In genomic region chr19:11444059-11444458, GRCh38 we compare ENCODE assay signal across 39 cellular contexts. TPM values are rescaled to one million over a fixed set of nuclear protein-coding genes. Genes with fewer than 3 reads are reported as not detected.
DNase-seq lines count a peak whose midpoint lies in the region; ATAC-seq and TF ChIP-seq lines count a peak whose summit lies in the region.
"Had no signal": no experiment of that assay in that cellular context is flagged by ENCODE, and none has a peak within 500 bp of the region (broad histone marks: within the 10 kb centered on the region; RNA-seq: fewer than 3 reads in every experiment).

No MANE protein-coding gene starts in this region.

- H3K4me3 Mint-ChIP-seq in GM23338 (no peak overlapping the region), WTC11 (no peak overlapping the region), immature natural killer cell (no peak overlapping the region)
- H3K4me3 Mint-ChIP-seq: activated CD4-positive, alpha-beta T cell treated with anti-CD3 and anti-CD28 coated beads for 36 hours; dendritic cell treated with granulocyte-macrophage colony-stimulating factor and Interleukin-4, amounts not matched to agents 40 ng/mL and 50 ng/mL, for 4 days; natural killer cell had no signal

- TF ChIP-seq CTCF in GM23338 (conservative IDR thresholded peaks at IDR 0.05; ENCODE audit: low read depth in 2 of 2) (no peak), WTC11 (IDR thresholded peaks at IDR 0.05) (no peak), dorsolateral prefrontal cortex (IDR thresholded peaks at IDR 0.05 in 54 of 56, conservative IDR thresholded peaks at IDR 0.05 in 2 of 56; ENCODE audit: low read depth in 1 of 56, partially characterized antibody in 56 of 56) (no peak)

- H3K36me3 ChIP-seq in GM23338 (ENCODE audit: insufficient read depth), result peaks cover 22% of the 10 kb centered on the region
- H3K36me3 ChIP-seq in skeletal muscle tissue (ENCODE audit: control insufficient read depth in 3 of 3, insufficient read depth in 3 of 3, low read length in 3 of 3), result peaks cover 33 to 48% (median 36%) of the 10 kb centered on the region in 3 donors
- H3K36me3 ChIP-seq in Karpas-422 (ENCODE audit: insufficient read depth, low read length), result peaks cover 12% of the 10 kb centered on the region

- no peak overlapping the region for H3K4me3 ChIP-seq in GM23338
- no peak overlapping the region for H3K4me3 ChIP-seq in dorsolateral prefrontal cortex
- no peak overlapping the region for H3K4me3 ChIP-seq in skeletal muscle tissue (ENCODE audit: low read length in 3 of 3)
- no peak overlapping the region for H3K4me3 ChIP-seq in Karpas-422 (ENCODE audit: low read length)
- H3K4me3 ChIP-seq: cardiac muscle cell, esophagus squamous epithelium, hepatocyte, mucosa of descending colon, thoracic aorta had no signal

- peak overlapping the region; percentile 59; the same call in 1 of the 2 replicates for H3K27ac Mint-ChIP-seq in GM23338
- H3K27ac Mint-ChIP-seq in WTC11, result peak overlapping the region; percentile 53; the same call in 1 of the 2 replicates
- no peak overlapping the region for H3K27ac Mint-ChIP-seq in immature natural killer cell
- H3K27ac Mint-ChIP-seq: activated CD4-positive, alpha-beta T cell treated with anti-CD3 and anti-CD28 coated beads for 36 hours; dendritic cell treated with granulocyte-macrophage colony-stimulating factor and Interleukin-4, amounts not matched to agents 40 ng/mL and 50 ng/mL, for 4 days had no signal

- H2AFZ ChIP-seq in GM23338 (no peak overlapping the region), Karpas-422 (ENCODE audit: low read length) (no peak overlapping the region)
- H2AFZ ChIP-seq: hepatocyte had no signal

- DNase-seq in GM23338 (ENCODE audit: low spot score) (no peak), WTC11 (ENCODE audit: low spot score) (no peak), dorsolateral prefrontal cortex (no peak), Karpas-422 (no peak), glomerular visceral epithelial cell (ENCODE audit: extremely low spot score) (no peak), immature natural killer cell (no peak)
- DNase-seq: ACHN; activated CD4-positive, alpha-beta T cell treated with anti-CD3 and anti-CD28 coated beads for 36 hours; activated CD8-positive, alpha-beta memory T cell treated with anti-CD3 and anti-CD28 coated beads for 24 hours; activated T-cell treated with anti-CD3 and anti-CD28 coated beads for 4 hours; aorta; BE2C; DMS 273 treated with DMSO at 0.1 percent for 48 hours; esophagus squamous epithelium; foreskin melanocyte; HCEC 1CT; Kasumi-1; left cardiac atrium; mucosa of descending colon; MV-4-11; natural killer cell; NCI-H1436; NCI-H2081 treated with DMSO at 0.1 percent for 48 hours; NCI-H2227 treated with DMSO at 0.1 percent for 48 hours; NCI-H526; NK-92 treated with Interleukin-12 subunit alpha and Interleukin-12 subunit beta, amount 100 ng/mL, for 24 hours; small intestine; stimulated activated naive CD4-positive, alpha-beta T cell had no signal

- H3K4me1 Mint-ChIP-seq in GM23338, result peaks cover 3% of the 10 kb centered on the region; the same call in 2 of the 3 replicates
- H3K4me1 Mint-ChIP-seq in WTC11, result peaks cover 2% of the 10 kb centered on the region; the same call in 1 of the 2 replicates
- peaks cover 5 to 15% of the 10 kb centered on the region in 2 donors for H3K4me1 Mint-ChIP-seq in immature natural killer cell

- H3K4me2 ChIP-seq in GM23338 (no peak overlapping the region), Karpas-422 (ENCODE audit: low read depth, low read length, poor library complexity, severe bottlenecking) (no peak overlapping the region)
- H3K4me2 ChIP-seq: hepatocyte had no signal

- H3K4me1 ChIP-seq in GM23338 (ENCODE audit: insufficient read depth), result no peaks in the 10 kb centered on the region
- no peaks in the 10 kb centered on the region for H3K4me1 ChIP-seq in skeletal muscle tissue (ENCODE audit: control insufficient read depth in 3 of 3, insufficient read depth in 3 of 3, low read length in 3 of 3)
- H3K4me1 ChIP-seq in Karpas-422 (ENCODE audit: low read length), result no peaks in the 10 kb centered on the region
- H3K4me1 ChIP-seq: BE2C had no signal

- POLR2A ChIA-PET in WTC11 (lab: Charles Lee), result no interaction called here

- H3K9ac ChIP-seq in skeletal muscle tissue (ENCODE audit: low read depth in 1 of 3, low read length in 3 of 3), result peak overlapping the region in 2 of 3 donors; percentile 40 to 43
- no peak overlapping the region for H3K9ac ChIP-seq in Karpas-422 (ENCODE audit: low read length)

- H3K27ac ChIP-seq in GM23338 (ENCODE audit: low read depth), result no peak overlapping the region
- peak overlapping the region in 57 of 59 donors; percentile 1 to 100 (median 67) for H3K27ac ChIP-seq in dorsolateral prefrontal cortex
- no peak overlapping the region for H3K27ac ChIP-seq in skeletal muscle tissue (ENCODE audit: low read depth, low read length)
- H3K27ac ChIP-seq in Karpas-422 (ENCODE audit: low read length), result no peak overlapping the region
- H3K27ac ChIP-seq: cardiac muscle cell, hepatocyte, thoracic aorta had no signal

- intact Hi-C loops in dorsolateral prefrontal cortex (cut with DNase I), result loop anchor here in 1 of 2 donors (10.0 kb wide), 1 partner anchor 309 kb away; no protein-coding TSS in a partner anchor

- H3K9me2 ChIP-seq in GM23338 (ENCODE audit: insufficient read depth), result no peaks in the 10 kb centered on the region
- H3K9me2 ChIP-seq in Karpas-422 (replicated peaks; ENCODE audit: insufficient read depth, low read length), result no peaks in the 10 kb centered on the region

- no peaks in the 10 kb centered on the region for H3F3A ChIP-seq in GM23338 (replicated peaks; ENCODE audit: low read depth)

- peaks cover 3% of the 10 kb centered on the region; the same call in 1 of the 2 replicates for H4K20me1 ChIP-seq in GM23338 (replicated peaks; ENCODE audit: insufficient read depth)
- H4K20me1 ChIP-seq in Karpas-422 (ENCODE audit: insufficient read depth, low read depth, low read length), result no peaks in the 10 kb centered on the region

- H3K27me3 ChIP-seq in GM23338 (ENCODE audit: insufficient read depth), result no peaks in the 10 kb centered on the region
- no peaks in the 10 kb centered on the region for H3K27me3 ChIP-seq in dorsolateral prefrontal cortex
- no peaks in the 10 kb centered on the region for H3K27me3 ChIP-seq in skeletal muscle tissue (ENCODE audit: control insufficient read depth in 3 of 3, insufficient read depth in 3 of 3, low read length in 3 of 3)
- H3K27me3 ChIP-seq in Karpas-422 (ENCODE audit: low read length), result no peaks in the 10 kb centered on the region
- H3K27me3 ChIP-seq: BE2C, cardiac muscle cell, esophagus squamous epithelium, hepatocyte had no signal

- H3K36me3 Mint-ChIP-seq in GM23338 (ENCODE audit: low read depth), result peaks cover 60% of the 10 kb centered on the region
- H3K36me3 Mint-ChIP-seq in WTC11, result peaks cover 23% of the 10 kb centered on the region
- peaks cover 0 to 17% (median 6%) of the 10 kb centered on the region in 3 donors for H3K36me3 Mint-ChIP-seq in immature natural killer cell
- H3K36me3 Mint-ChIP-seq: natural killer cell had no signal

- CTCF ChIA-PET in WTC11 (lab: Charles Lee), result interaction anchor here (0.9 to 6.5 kb wide), 6 partner anchors 8 to 1028 kb away, joined by 3 to 103 read pairs (median 8); partner anchors contain the start of genes EPOR, ODAD3 and PRKCSH

- H3K9me3 Mint-ChIP-seq in GM23338 (no peaks in the 10 kb centered on the region; the same call in 2 of the 3 replicates), WTC11 (no peaks in the 10 kb centered on the region), immature natural killer cell (no peaks in the 10 kb centered on the region)
- H3K9me3 Mint-ChIP-seq: activated naive CD4-positive, alpha-beta T cell treated with anti-CD3 and anti-CD28 coated beads, Interleukin-2, amount 50 U/mL, for 72 hours; dendritic cell treated with granulocyte-macrophage colony-stimulating factor and Interleukin-4, amounts not matched to agents 40 ng/mL and 50 ng/mL, for 4 days; natural killer cell had no signal

- H3K9me3 ChIP-seq in skeletal muscle tissue (ENCODE audit: control insufficient read depth in 3 of 3, low read length in 3 of 3) (no peaks in the 10 kb centered on the region), Karpas-422 (ENCODE audit: low read length) (no peaks in the 10 kb centered on the region)
- H3K9me3 ChIP-seq: BE2C, esophagus squamous epithelium, mucosa of descending colon, thoracic aorta had no signal

- H3K27me3 Mint-ChIP-seq in GM23338 (ENCODE audit: insufficient read depth, low read depth, poor library complexity) (peaks cover 2% of the 10 kb centered on the region), WTC11 (ENCODE audit: low read depth) (no peaks in the 10 kb centered on the region), immature natural killer cell (ENCODE audit: low read depth in 3 of 3) (no peaks in the 10 kb centered on the region)
- H3K27me3 Mint-ChIP-seq: activated CD4-positive, alpha-beta T cell treated with anti-CD3 and anti-CD28 coated beads for 36 hours; dendritic cell treated with granulocyte-macrophage colony-stimulating factor and Interleukin-4, amounts not matched to agents 40 ng/mL and 50 ng/mL, for 4 days had no signal

- H3K79me2 ChIP-seq in GM23338 (replicated peaks; ENCODE audit: insufficient read depth) (no peaks in the 10 kb centered on the region), Karpas-422 (ENCODE audit: low read length) (peaks cover 8% of the 10 kb centered on the region; the same call in 1 of the 2 replicates)

- ATAC-seq in GM23338 (no peak), WTC11 (no peak)
- ATAC-seq: activated CD4-positive, alpha-beta T cell treated with anti-CD3 and anti-CD28 coated beads for 36 hours; activated naive CD4-positive, alpha-beta T cell treated with anti-CD3 and anti-CD28 coated beads, Interleukin-2, amount 50 U/mL, for 72 hours; HepG2; left cardiac atrium; mucosa of descending colon; natural killer cell; Right ventricle myocardium inferior had no signal

RNA-seq across cellular contexts. Expression of gene PRKCSH, which starts 8.6 kb away (rescaled TPM):
- 107 and 130 TPM in 2 replicates for total RNA-seq in GM23338 (2014; rRNA removed; shearing (Covaris generic))
- polyA plus RNA-seq in GM23338 (2016; fragmentation: Nextera tagmentation; extraction: Ambion mirVana) (85.3 and 90.3 TPM in 2 replicates), immature natural killer cell (10 to 100 TPM; 13.7 to 75.6 (median 28.4) TPM)
- total RNA-seq in WTC11 (2021) (396 to 405 TPM (median 402 TPM) in 3 replicates), dorsolateral prefrontal cortex (100 to 1,000 TPM; 166 to 389 (median 218) TPM), skeletal muscle tissue (67.8 TPM)
- 77.3 and 90.4 TPM in 2 replicates for total RNA-seq in Karpas-422 (2014; rRNA removed; shearing (Covaris generic); ENCODE audit: low replicate concordance)

RNA-seq across cellular contexts. Expression of gene ODAD3, which starts 9.1 kb away (rescaled TPM):
- total RNA-seq in GM23338 (2014; rRNA removed; shearing (Covaris generic)), result 0.54 and 1.5 TPM in 2 replicates
- polyA plus RNA-seq in GM23338 (2016; fragmentation: Nextera tagmentation; extraction: Ambion mirVana) (6.1 TPM in 2 replicates), immature natural killer cell (not detected)
- total RNA-seq in WTC11 (2021) (4.1 to 5.8 TPM (median 4.8 TPM) in 3 replicates), dorsolateral prefrontal cortex (10 to 100 TPM in 3 of 120 experiments, 1 to 10 TPM in 117; 1.5 to 15.0 (median 4.5) TPM), skeletal muscle tissue (not detected)
- 0.32 TPM in 1 of 2 replicates, not detected in the other for total RNA-seq in Karpas-422 (2014; rRNA removed; shearing (Covaris generic); ENCODE audit: low replicate concordance)
- total RNA-seq: lung microvascular endothelial cell; natural killer cell; T-helper 2 cell treated with Interferon-gamma antibody and Interleukin-4, amounts not matched to agents 100 ng/mL and 5 ng/mL, for 36 hours had no signal

RNA-seq across cellular contexts. Expression of gene RGL3, which starts 24.9 kb away (rescaled TPM):
- 46.8 and 49.4 TPM in 2 replicates for total RNA-seq in GM23338 (2014; rRNA removed; shearing (Covaris generic))
- polyA plus RNA-seq in GM23338 (2016; fragmentation: Nextera tagmentation; extraction: Ambion mirVana) (48.8 and 49.2 TPM in 2 replicates), immature natural killer cell (not detected)
- total RNA-seq in WTC11 (2021) (69.0 to 88.3 TPM (median 86.0 TPM) in 3 replicates), dorsolateral prefrontal cortex (10 to 100 TPM in 111 of 120 experiments, 1 to 10 TPM in 9; 7.4 to 50.1 (median 15.3) TPM), skeletal muscle tissue (not detected)
- total RNA-seq in Karpas-422 (2014; rRNA removed; shearing (Covaris generic); ENCODE audit: low replicate concordance), result 2.5 TPM in 1 of 2 replicates, not detected in the other
- total RNA-seq: activated CD4-positive, alpha-beta T cell treated with anti-CD3 and anti-CD28 coated beads for 36 hours; activated naive CD4-positive, alpha-beta T cell treated with anti-CD3 and anti-CD28 coated beads, Interleukin-2, amount 50 U/mL, for 72 hours; T-helper 2 cell treated with Interferon-gamma antibody and Interleukin-4, amounts not matched to agents 100 ng/mL and 5 ng/mL, for 36 hours had no signal

RNA-seq across cellular contexts. Expression of gene ELAVL3, which starts 36.8 kb away (rescaled TPM):
- total RNA-seq in GM23338 (2014; rRNA removed; shearing (Covaris generic)), result 1.2 and 1.7 TPM in 2 replicates
- 0.45 and 0.63 TPM in 2 replicates for polyA plus RNA-seq in GM23338 (2016; fragmentation: Nextera tagmentation; extraction: Ambion mirVana)
- 1.4 to 3.0 TPM (median 1.6 TPM) in 3 replicates for total RNA-seq in WTC11 (2021)
- total RNA-seq in dorsolateral prefrontal cortex, result 100 to 1,000 TPM; 121 to 226 (median 173) TPM
- not detected for total RNA-seq in skeletal muscle tissue
- total RNA-seq in Karpas-422 (2014; rRNA removed; shearing (Covaris generic); ENCODE audit: low replicate concordance), result not detected in 2 replicates
- not detected for polyA plus RNA-seq in immature natural killer cell
- total RNA-seq: activated naive CD4-positive, alpha-beta T cell treated with anti-CD3 and anti-CD28 coated beads, Interleukin-2, amount 50 U/mL, for 72 hours; aorta; esophagus squamous epithelium; HepG2; lung microvascular endothelial cell; natural killer cell; omental fat pad; thoracic aorta had no signal

RNA-seq across cellular contexts. Expression of gene EPOR, which starts 59.9 kb away (rescaled TPM):
- 6.8 and 12.0 TPM in 2 replicates for total RNA-seq in GM23338 (2014; rRNA removed; shearing (Covaris generic))
- polyA plus RNA-seq in GM23338 (2016; fragmentation: Nextera tagmentation; extraction: Ambion mirVana), result 9.1 and 9.2 TPM in 2 replicates
- total RNA-seq in WTC11 (2021), result 16.8 to 20.9 TPM (median 20.4 TPM) in 3 replicates
- total RNA-seq in dorsolateral prefrontal cortex, result 10 to 100 TPM in 61 of 120 experiments, 1 to 10 TPM in 59; 5.5 to 25.9 (median 10.1) TPM
- total RNA-seq in skeletal muscle tissue, result 2.1 TPM
- total RNA-seq in Karpas-422 (2014; rRNA removed; shearing (Covaris generic); ENCODE audit: low replicate concordance), result 8.5 and 16.7 TPM in 2 replicates
- polyA plus RNA-seq in immature natural killer cell, result 1 to 10 TPM; 3.6 to 5.8 (median 5.4) TPM

Comparison
In these comparisons a context has a peak if more than half of its experiments do, and no peak if none do; other contexts are left out.
1. H3K27ac ChIP-seq: peak in dorsolateral prefrontal cortex (57 of 59); none in GM23338 (single experiment), skeletal muscle tissue (single experiment) and Karpas-422 (single experiment).
2. H3K27ac Mint-ChIP-seq: peak in GM23338 (single experiment) and WTC11 (single experiment); none in immature natural killer cell (0 of 6).